ENCODE assay signal across 1 cellular context in the genomic region with DNA sequence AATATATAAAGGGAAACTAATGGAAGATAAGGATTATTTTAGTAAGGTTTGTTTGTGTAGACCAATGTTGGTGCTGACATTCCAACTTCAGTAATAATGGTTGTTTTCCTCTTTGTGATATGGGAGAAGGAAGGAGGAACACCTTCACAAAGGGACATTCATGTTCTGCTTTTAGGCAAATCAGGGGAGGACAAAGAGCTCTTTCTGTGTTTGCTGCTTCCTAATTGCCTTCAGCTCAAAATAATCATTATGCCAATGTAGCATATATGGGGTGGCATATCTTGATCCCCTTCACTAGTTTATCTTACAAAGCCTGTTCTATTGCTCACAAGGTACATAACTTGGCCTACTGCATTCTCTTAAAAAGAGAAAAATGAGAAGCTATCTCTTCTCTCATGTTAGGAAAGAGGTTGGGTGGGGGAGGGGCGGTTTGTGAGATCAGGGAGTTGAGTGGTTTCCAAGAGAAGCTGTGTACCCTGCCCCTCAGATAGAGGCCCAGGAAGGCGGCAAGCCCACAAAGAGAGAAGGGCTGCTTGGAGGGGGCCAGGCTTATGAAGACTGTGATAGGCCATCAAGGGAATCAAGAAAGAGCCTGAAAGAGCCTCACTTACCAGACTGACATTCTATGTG.
TF ChIP-seq lines count a peak whose summit lies in the region.

No MANE protein-coding gene starts in this region.

TF ChIP-seq in HepG2, 621 proteins besides CTCF, POLR2A, EP300 and RAD21 (continued from another document and continues in another):
- 0 out of 2 replicates have a peak, but pooled peaks have one; percentile 18 for TF ChIP-seq RFXANK (CRISPR knock-in tag; IDR thresholded peaks at IDR 0.05)
- 0 out of 2 replicates have a peak, but pooled peaks have one; percentile 58 for TF ChIP-seq ZBTB26 (CRISPR knock-in tag; IDR thresholded peaks at IDR 0.05; ENCODE audit: borderline replicate concordance)
- TF ChIP-seq ETV5 (CRISPR knock-in tag; IDR thresholded peaks at IDR 0.05; ENCODE audit: borderline replicate concordance): peak; percentile 84
- TF ChIP-seq SMYD3 (CRISPR knock-in tag; IDR thresholded peaks at IDR 0.05): peak; percentile 21; the same call in 1 of the 2 replicates
- TF ChIP-seq MED8 (CRISPR knock-in tag; IDR thresholded peaks at IDR 0.05; ENCODE audit: insufficient replicate concordance): peak; percentile 18
- TF ChIP-seq AHR (CRISPR knock-in tag; IDR thresholded peaks at IDR 0.05): no peak; the same call in 1 of the 2 replicates
- no peak for TF ChIP-seq ZNF484 (CRISPR knock-in tag; IDR thresholded peaks at IDR 0.05; ENCODE audit: borderline replicate concordance, low read depth)
- TF ChIP-seq ZSCAN29 (CRISPR knock-in tag; conservative IDR thresholded peaks at IDR 0.05): no peak
- 0 out of 2 replicates have a peak, but pooled peaks have one; percentile 30 for TF ChIP-seq KLF6 (CRISPR knock-in tag; IDR thresholded peaks at IDR 0.05)
- TF ChIP-seq, protein P1, sequence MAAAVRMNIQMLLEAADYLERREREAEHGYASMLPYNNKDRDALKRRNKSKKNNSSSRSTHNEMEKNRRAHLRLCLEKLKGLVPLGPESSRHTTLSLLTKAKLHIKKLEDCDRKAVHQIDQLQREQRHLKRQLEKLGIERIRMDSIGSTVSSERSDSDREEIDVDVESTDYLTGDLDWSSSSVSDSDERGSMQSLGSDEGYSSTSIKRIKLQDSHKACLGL (CRISPR knock-in tag; IDR thresholded peaks at IDR 0.05): no peak
- peak; percentile 25; the same call in 1 of the 2 replicates for TF ChIP-seq ZNF543 (CRISPR knock-in tag; IDR thresholded peaks at IDR 0.05)
- TF ChIP-seq TGIF2 (CRISPR knock-in tag; IDR thresholded peaks at IDR 0.05): peak; percentile 43; the same call in 1 of the 2 replicates
- TF ChIP-seq ZNF674 (CRISPR knock-in tag; IDR thresholded peaks at IDR 0.05; ENCODE audit: low read depth): no peak
- peak; percentile 62; the same call in 1 of the 2 replicates for TF ChIP-seq BORCS8-MEF2B (CRISPR knock-in tag; IDR thresholded peaks at IDR 0.05)
- no peak for TF ChIP-seq ZNF577 (CRISPR knock-in tag; IDR thresholded peaks at IDR 0.05; ENCODE audit: borderline replicate concordance, low read depth)
- no peak for TF ChIP-seq PTBP1 (IDR thresholded peaks at IDR 0.05; ENCODE audit: low read depth, low read length, poor library complexity, severe bottlenecking)
- TF ChIP-seq GFI1 (CRISPR knock-in tag; IDR thresholded peaks at IDR 0.05; ENCODE audit: borderline replicate concordance): peak; percentile 72; the same call in 1 of the 2 replicates
- no peak for TF ChIP-seq RELA (CRISPR knock-in tag; IDR thresholded peaks at IDR 0.05)
- peak; percentile 94 for TF ChIP-seq XRCC5 (optimal IDR thresholded peaks at IDR 0.05; ENCODE audit: low read length)
- peak; percentile 39; the same call in 1 of the 2 replicates for TF ChIP-seq KDM2A (CRISPR knock-in tag; IDR thresholded peaks at IDR 0.05; ENCODE audit: borderline replicate concordance, low read depth)
- no peak for TF ChIP-seq ZNF101 (CRISPR knock-in tag; IDR thresholded peaks at IDR 0.05; ENCODE audit: borderline replicate concordance, low read depth)
- TF ChIP-seq, protein P2, sequence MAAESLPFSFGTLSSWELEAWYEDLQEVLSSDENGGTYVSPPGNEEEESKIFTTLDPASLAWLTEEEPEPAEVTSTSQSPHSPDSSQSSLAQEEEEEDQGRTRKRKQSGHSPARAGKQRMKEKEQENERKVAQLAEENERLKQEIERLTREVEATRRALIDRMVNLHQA (CRISPR knock-in tag; IDR thresholded peaks at IDR 0.05): no peak
- TF ChIP-seq, protein P3, sequence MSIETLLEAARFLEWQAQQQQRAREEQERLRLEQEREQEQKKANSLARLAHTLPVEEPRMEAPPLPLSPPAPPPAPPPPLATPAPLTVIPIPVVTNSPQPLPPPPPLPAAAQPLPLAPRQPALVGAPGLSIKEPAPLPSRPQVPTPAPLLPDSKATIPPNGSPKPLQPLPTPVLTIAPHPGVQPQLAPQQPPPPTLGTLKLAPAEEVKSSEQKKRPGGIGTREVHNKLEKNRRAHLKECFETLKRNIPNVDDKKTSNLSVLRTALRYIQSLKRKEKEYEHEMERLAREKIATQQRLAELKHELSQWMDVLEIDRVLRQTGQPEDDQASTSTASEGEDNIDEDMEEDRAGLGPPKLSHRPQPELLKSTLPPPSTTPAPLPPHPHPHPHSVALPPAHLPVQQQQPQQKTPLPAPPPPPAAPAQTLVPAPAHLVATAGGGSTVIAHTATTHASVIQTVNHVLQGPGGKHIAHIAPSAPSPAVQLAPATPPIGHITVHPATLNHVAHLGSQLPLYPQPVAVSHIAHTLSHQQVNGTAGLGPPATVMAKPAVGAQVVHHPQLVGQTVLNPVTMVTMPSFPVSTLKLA (IDR thresholded peaks at IDR 0.05): no peak
- no peak for TF ChIP-seq ZBTB39 (CRISPR knock-in tag; IDR thresholded peaks at IDR 0.05)
- peak; percentile 91 for TF ChIP-seq POGZ (CRISPR knock-in tag; IDR thresholded peaks at IDR 0.05)
- no peak for TF ChIP-seq FIP1L1 (IDR thresholded peaks at IDR 0.05; ENCODE audit: borderline replicate concordance, insufficient read depth, low read depth, low read length)
- TF ChIP-seq, protein P4, sequence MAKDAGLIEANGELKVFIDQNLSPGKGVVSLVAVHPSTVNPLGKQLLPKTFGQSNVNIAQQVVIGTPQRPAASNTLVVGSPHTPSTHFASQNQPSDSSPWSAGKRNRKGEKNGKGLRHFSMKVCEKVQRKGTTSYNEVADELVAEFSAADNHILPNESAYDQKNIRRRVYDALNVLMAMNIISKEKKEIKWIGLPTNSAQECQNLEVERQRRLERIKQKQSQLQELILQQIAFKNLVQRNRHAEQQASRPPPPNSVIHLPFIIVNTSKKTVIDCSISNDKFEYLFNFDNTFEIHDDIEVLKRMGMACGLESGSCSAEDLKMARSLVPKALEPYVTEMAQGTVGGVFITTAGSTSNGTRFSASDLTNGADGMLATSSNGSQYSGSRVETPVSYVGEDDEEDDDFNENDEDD (CRISPR knock-in tag; IDR thresholded peaks at IDR 0.05; ENCODE audit: borderline replicate concordance): peak; percentile 42; the same call in 1 of the 2 replicates
- TF ChIP-seq ZNF337 (CRISPR knock-in tag; IDR thresholded peaks at IDR 0.05; ENCODE audit: borderline replicate concordance, low read depth): no peak
- no peak for TF ChIP-seq KLF13 (CRISPR knock-in tag; IDR thresholded peaks at IDR 0.05)
- peak; percentile 61; the same call in 1 of the 2 replicates for TF ChIP-seq ERF (CRISPR knock-in tag; IDR thresholded peaks at IDR 0.05)
- TF ChIP-seq ZKSCAN1 (IDR thresholded peaks at IDR 0.05; ENCODE audit: low read length): no peak
- TF ChIP-seq THYN1 (CRISPR knock-in tag; IDR thresholded peaks at IDR 0.05; ENCODE audit: borderline replicate concordance, low read depth): no peak
- TF ChIP-seq, protein P5, sequence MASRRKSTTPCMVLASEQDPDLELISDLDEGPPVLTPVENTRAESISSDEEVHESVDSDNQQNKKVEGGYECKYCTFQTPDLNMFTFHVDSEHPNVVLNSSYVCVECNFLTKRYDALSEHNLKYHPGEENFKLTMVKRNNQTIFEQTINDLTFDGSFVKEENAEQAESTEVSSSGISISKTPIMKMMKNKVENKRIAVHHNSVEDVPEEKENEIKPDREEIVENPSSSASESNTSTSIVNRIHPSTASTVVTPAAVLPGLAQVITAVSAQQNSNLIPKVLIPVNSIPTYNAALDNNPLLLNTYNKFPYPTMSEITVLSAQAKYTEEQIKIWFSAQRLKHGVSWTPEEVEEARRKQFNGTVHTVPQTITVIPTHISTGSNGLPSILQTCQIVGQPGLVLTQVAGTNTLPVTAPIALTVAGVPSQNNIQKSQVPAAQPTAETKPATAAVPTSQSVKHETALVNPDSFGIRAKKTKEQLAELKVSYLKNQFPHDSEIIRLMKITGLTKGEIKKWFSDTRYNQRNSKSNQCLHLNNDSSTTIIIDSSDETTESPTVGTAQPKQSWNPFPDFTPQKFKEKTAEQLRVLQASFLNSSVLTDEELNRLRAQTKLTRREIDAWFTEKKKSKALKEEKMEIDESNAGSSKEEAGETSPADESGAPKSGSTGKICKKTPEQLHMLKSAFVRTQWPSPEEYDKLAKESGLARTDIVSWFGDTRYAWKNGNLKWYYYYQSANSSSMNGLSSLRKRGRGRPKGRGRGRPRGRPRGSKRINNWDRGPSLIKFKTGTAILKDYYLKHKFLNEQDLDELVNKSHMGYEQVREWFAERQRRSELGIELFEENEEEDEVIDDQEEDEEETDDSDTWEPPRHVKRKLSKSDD (CRISPR knock-in tag; IDR thresholded peaks at IDR 0.05; ENCODE audit: low read depth): no peak
- TF ChIP-seq SRSF1 (optimal IDR thresholded peaks at IDR 0.05; ENCODE audit: low read depth, low read length): no peak
- TF ChIP-seq NFKBIZ (CRISPR knock-in tag; IDR thresholded peaks at IDR 0.05): no peak; the same call in 1 of the 2 replicates
- TF ChIP-seq REPIN1 (CRISPR knock-in tag; IDR thresholded peaks at IDR 0.05; ENCODE audit: borderline replicate concordance, low read depth): peak; percentile 62; the same call in 1 of the 2 replicates
- TF ChIP-seq MAFK (conservative IDR thresholded peaks at IDR 0.05 in 1 of 2, IDR thresholded peaks at IDR 0.05 in 1 of 2; ENCODE audit: low read length in 2 of 2): peak; percentile 12 to 53; a peak in 2 of 4 replicates
- TF ChIP-seq ZNF460 (CRISPR knock-in tag; IDR thresholded peaks at IDR 0.05; ENCODE audit: borderline replicate concordance): no peak; the same call in 1 of the 2 replicates
- TF ChIP-seq, protein P6, sequence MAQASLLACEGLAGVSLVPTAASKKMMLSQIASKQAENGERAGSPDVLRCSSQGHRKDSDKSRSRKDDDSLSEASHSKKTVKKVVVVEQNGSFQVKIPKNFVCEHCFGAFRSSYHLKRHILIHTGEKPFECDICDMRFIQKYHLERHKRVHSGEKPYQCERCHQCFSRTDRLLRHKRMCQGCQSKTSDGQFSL (CRISPR knock-in tag; IDR thresholded peaks at IDR 0.05): no peak
- no peak for TF ChIP-seq FOXA1 (IDR thresholded peaks at IDR 0.05)
- TF ChIP-seq FOXA1 (CRISPR knock-in tag; IDR thresholded peaks at IDR 0.05): peak; percentile 81
- TF ChIP-seq MBNL3 (CRISPR knock-in tag; conservative IDR thresholded peaks at IDR 0.05): no peak
- TF ChIP-seq EED (CRISPR knock-in tag; IDR thresholded peaks at IDR 0.05): no peak
- peak; percentile 60 for TF ChIP-seq NR2F6 (IDR thresholded peaks at IDR 0.05)
- peak; percentile 55 for TF ChIP-seq NR2F6 (CRISPR knock-in tag; IDR thresholded peaks at IDR 0.05)
- TF ChIP-seq REST (IDR thresholded peaks at IDR 0.05; ENCODE audit: borderline replicate concordance in 1 of 2, low read depth in 1 of 2, low read length in 2 of 2): peak in 1 of 2 experiments; percentile 23; a peak in 1 of 4 replicates
- no peak for TF ChIP-seq ZNF282 (IDR thresholded peaks at IDR 0.05; ENCODE audit: partially characterized antibody)
- 0 out of 2 replicates have a peak, but pooled peaks have one; percentile 24 for TF ChIP-seq TBX3 (IDR thresholded peaks at IDR 0.05; ENCODE audit: borderline replicate concordance)
- TF ChIP-seq RBM39 (IDR thresholded peaks at IDR 0.05; ENCODE audit: low read depth, low read length, poor library complexity, severe bottlenecking): no peak
- TF ChIP-seq ZNF441 (CRISPR knock-in tag; IDR thresholded peaks at IDR 0.05; ENCODE audit: borderline replicate concordance): 0 out of 2 replicates have a peak, but pooled peaks have one; percentile 36
- no peak for TF ChIP-seq ZNF780A (CRISPR knock-in tag; IDR thresholded peaks at IDR 0.05)
- no peak for TF ChIP-seq ZNF33B (CRISPR knock-in tag; IDR thresholded peaks at IDR 0.05)
- TF ChIP-seq SALL2 (CRISPR knock-in tag; IDR thresholded peaks at IDR 0.05): no peak
- TF ChIP-seq KLF11 (CRISPR knock-in tag; IDR thresholded peaks at IDR 0.05): no peak
- no peak for TF ChIP-seq NR2F1 (CRISPR knock-in tag; IDR thresholded peaks at IDR 0.05)
- 0 out of 2 replicates have a peak, but pooled peaks have one; percentile 32 for TF ChIP-seq ZSCAN30 (CRISPR knock-in tag; IDR thresholded peaks at IDR 0.05)
